In genomic region chr15:29269485-29270168, GRCh38 we compare ENCODE assay signal across 8 cellular contexts. TPM values are rescaled to one million over a fixed set of nuclear protein-coding genes. Genes with fewer than 3 reads are reported as not detected.
DNase-seq lines count a peak whose midpoint lies in the region; ATAC-seq, FAIRE-seq and TF ChIP-seq lines count a peak whose summit lies in the region.

Gene NSMCE3 (minus strand): TSS chr15:29269822. CDS start chr15:29269705, 117 bp downstream.

- DNase-seq in Caco-2, result peak; percentile 86 to 90
- DNase-seq in HTR-8/SVneo (ENCODE audit: insufficient read length, low spot score), result peak; percentile 84
- peak; percentile 68 for DNase-seq in NT2/D1 (ENCODE audit: low read depth, low spot score)
- DNase-seq in activated CD8-positive, alpha-beta memory T cell treated with anti-CD3 and anti-CD28 coated beads, Interleukin-2, amount 50 U/mL, for 48 hours, result peak; percentile 96
- peak; percentile 89 for DNase-seq in epithelial cell of esophagus (ENCODE audit: low read depth)
- peak; percentile 80 to 87 for DNase-seq in stimulated activated CD8-positive, alpha-beta memory T cell treated with anti-CD3 and anti-CD28 coated beads, Interleukin-2, amount 100 ng/mL, for 48 hours (ENCODE audit: low read depth in 2 of 2)

- peaks cover 10% of the 10 kb centered on the region; the same call in 1 of the 2 replicates for H3K4me1 ChIP-seq in Caco-2
- no peaks in the 10 kb centered on the region for H3K4me1 ChIP-seq in NT2/D1 (ENCODE audit: insufficient read depth, insufficient read length)
- peaks cover 10% of the 10 kb centered on the region for H3K4me1 ChIP-seq in mononuclear cell (ENCODE audit: insufficient read depth, low read length)

- BruUV-seq in Caco-2 (replicated peaks; lab: Mats Ljungman, UMichigan), result no TSS peak

- POLR2A ChIA-PET in Caco-2 (lab: Charles Lee), result no interaction called here

- H3K4me3 Mint-ChIP-seq in Caco-2 (ENCODE audit: unreplicated experiment), result peak within 1 kb of the TSS; percentile 94

- H3K9me3 ChIP-seq in Caco-2 (no peaks in the 10 kb centered on the region; the same call in 1 of the 2 replicates), NT2/D1 (ENCODE audit: insufficient read depth, low read length) (no peaks in the 10 kb centered on the region), mononuclear cell (ENCODE audit: low read depth, low read length) (no peaks in the 10 kb centered on the region)

- H3K27ac Mint-ChIP-seq in Caco-2 (ENCODE audit: unreplicated experiment), result peak within 1 kb of the TSS; percentile 65

- H3K4me1 Mint-ChIP-seq in Caco-2 (ENCODE audit: low read depth, unreplicated experiment), result peaks cover 6% of the 10 kb centered on the region

- peaks cover 5% of the 10 kb centered on the region for H3K27me3 Mint-ChIP-seq in Caco-2 (ENCODE audit: insufficient read depth, unreplicated experiment)

- no peaks in the 10 kb centered on the region; the same call in 1 of the 2 replicates for H3K36me3 ChIP-seq in Caco-2 (ENCODE audit: control insufficient read depth, insufficient read depth, low read length)
- no peaks in the 10 kb centered on the region for H3K36me3 ChIP-seq in NT2/D1 (ENCODE audit: insufficient read depth, insufficient read length, low read length)

- ATAC-seq in GM21381 (IDR thresholded peaks at IDR 0.05; ENCODE audit: unreplicated experiment), result peak; percentile 89

- H3K36me3 Mint-ChIP-seq in Caco-2 (ENCODE audit: insufficient read depth, unreplicated experiment), result peaks cover 12% of the 10 kb centered on the region

- CTCF ChIA-PET in Caco-2 (lab: Charles Lee), result no interaction called here

- peak within 1 kb of the TSS; percentile 84 for H3K9ac ChIP-seq in NT2/D1 (ENCODE audit: insufficient read length, low read depth)

- intact Hi-C loops in Caco-2 (cut with micrococcal nuclease; ENCODE audit: unreplicated experiment), result no loop called here

- no peak for TF ChIP-seq CTCF in Caco-2 (IDR thresholded peaks at IDR 0.05; ENCODE audit: insufficient read depth in 1 of 2, low read depth in 1 of 2, low read length in 1 of 2, severe bottlenecking in 1 of 2, unreplicated experiment in 1 of 2)
- no peak for TF ChIP-seq CTCF in epithelial cell of esophagus (IDR thresholded peaks at IDR 0.05; ENCODE audit: insufficient read depth, low read depth, low read length, missing control alignments)

- no peaks in the 10 kb centered on the region for H3K9me3 Mint-ChIP-seq in Caco-2 (ENCODE audit: unreplicated experiment)

- H3K4me3 ChIP-seq in Caco-2 (ENCODE audit: low read depth, low read length) (peak within 1 kb of the TSS; percentile 80), NT2/D1 (ENCODE audit: insufficient read length, low read depth) (peak within 1 kb of the TSS; percentile 77), epithelial cell of esophagus (ENCODE audit: low read length) (peak within 1 kb of the TSS; percentile 76), mononuclear cell (ENCODE audit: low read length) (peak within 1 kb of the TSS; percentile 73)

- no peaks in the 10 kb centered on the region for H3K27me3 ChIP-seq in Caco-2 (replicated peaks; ENCODE audit: control insufficient read depth, insufficient read depth, low read length)
- H3K27me3 ChIP-seq in NT2/D1 (ENCODE audit: insufficient read depth, insufficient read length), result peaks cover 8% of the 10 kb centered on the region
- no peaks in the 10 kb centered on the region for H3K27me3 ChIP-seq in mononuclear cell (ENCODE audit: insufficient read depth, low read length)

- FAIRE-seq in HTR-8/SVneo (lab: Jason Lieb, UNC), result peak; percentile 94

RNA-seq across cellular contexts. Expression of gene NSMCE3, which starts in this region (rescaled TPM):
- 7.0 and 7.8 TPM in 2 replicates for total RNA-seq in Caco-2 (2022)
- 37.2 TPM for total RNA-seq in mononuclear cell

Comparison
In these comparisons a context has a peak if more than half of its experiments do, and no peak if none do; other contexts are left out.
1. Peak in every context shown above with its lines: DNase-seq, ATAC-seq and H3K4me3 ChIP-seq.